Comparison of ENCODE assay signal across 16 cellular contexts in genomic region chr11:115699733-115700132, GRCh38.
DNase-seq lines count a peak whose midpoint lies in the region; ATAC-seq and TF ChIP-seq lines count a peak whose summit lies in the region.
"Had no signal": no experiment of that assay in that cellular context is flagged by ENCODE, and none has a peak within 500 bp of the region (broad histone marks: within the 10 kb centered on the region; RNA-seq: fewer than 3 reads in every experiment).

No MANE protein-coding gene starts in this region.

- dilution Hi-C loops in mammary epithelial cell (cut with HindIII; ENCODE audit: low sequenced_read_pairs): no loop called here

- H3K4me2 ChIP-seq in mammary epithelial cell (ENCODE audit: insufficient read depth, low read depth, low read length): no peak overlapping the region

- ATAC-seq in GM18517 (IDR thresholded peaks at IDR 0.05; ENCODE audit: unreplicated experiment) (no peak), HG02588 (IDR thresholded peaks at IDR 0.05; ENCODE audit: unreplicated experiment) (no peak)
- ATAC-seq: body of pancreas; PC-3; stimulated activated naive CD8-positive, alpha-beta T cell treated with anti-CD3 and anti-CD28 coated beads, Interleukin-15, amount 100 ng/mL, for 72 hours had no signal

- intact Hi-C loops in mammary epithelial cell (cut with micrococcal nuclease): no loop called here

- no peaks in the 10 kb centered on the region for H3K9me3 ChIP-seq in mammary epithelial cell (replicated peaks; ENCODE audit: insufficient read depth, low read length)
- H3K9me3 ChIP-seq: body of pancreas had no signal

- no peaks in the 10 kb centered on the region for H3K79me2 ChIP-seq in mammary epithelial cell (ENCODE audit: insufficient read depth, low read length)

- H3K27me3 ChIP-seq in mammary epithelial cell (ENCODE audit: insufficient read depth, low read length): no peaks in the 10 kb centered on the region
- H3K27me3 ChIP-seq in layer of hippocampus (ENCODE audit: control insufficient read depth, insufficient read depth, low read length): peaks cover 3% of the 10 kb centered on the region
- H3K27me3 ChIP-seq: body of pancreas had no signal

- in situ Hi-C loops in mammary epithelial cell (cut with MboI; ENCODE audit: low sequenced_read_pairs in 2 of 2): no loop called here

- H3K4me1 ChIP-seq in mammary epithelial cell (ENCODE audit: insufficient read depth, low read length): no peaks in the 10 kb centered on the region
- H3K4me1 ChIP-seq: body of pancreas had no signal

- no peaks in the 10 kb centered on the region for H4K20me1 ChIP-seq in mammary epithelial cell (ENCODE audit: insufficient read depth, low read length)

- BruUV-seq in mammary epithelial cell (replicated peaks; lab: Mats Ljungman, UMichigan): no TSS peak

- H3K9ac ChIP-seq in mammary epithelial cell (ENCODE audit: insufficient read depth, low read length): no peak overlapping the region

- no peak for TF ChIP-seq CTCF in mammary epithelial cell (conservative IDR thresholded peaks at IDR 0.05 in 1 of 2, IDR thresholded peaks at IDR 0.05 in 1 of 2; ENCODE audit: extremely low read depth in 1 of 2, insufficient read depth in 1 of 2, low read depth in 1 of 2, low read length in 2 of 2)

- H3K36me3 ChIP-seq in mammary epithelial cell (ENCODE audit: insufficient read depth, low read length): no peaks in the 10 kb centered on the region

- H2AFZ ChIP-seq in mammary epithelial cell (ENCODE audit: low read depth, low read length): peak overlapping the region; percentile 4

- H3K27ac ChIP-seq in mammary epithelial cell (ENCODE audit: insufficient read depth, low read depth, low read length): no peak overlapping the region
- peak overlapping the region; percentile 42 for H3K27ac ChIP-seq in layer of hippocampus (ENCODE audit: low read depth, low read length)
- H3K27ac ChIP-seq: body of pancreas had no signal

- H3K4me3 ChIP-seq in mammary epithelial cell (replicated peaks in 1 of 3; ENCODE audit: insufficient read depth in 1 of 3, low read depth in 2 of 3, low read length in 3 of 3): no peak overlapping the region
- H3K4me3 ChIP-seq: body of pancreas had no signal

- DNase-seq in EL (peak; percentile 8), mammary epithelial cell (no peak), superior temporal gyrus (ENCODE audit: extremely low spot score) (peak; percentile 56), NCI-H2081 treated with DMSO at 0.1 percent for 48 hours (lab: John Stamatoyannopoulos, UW) (no peak)
- DNase-seq in stimulated activated CD4-positive, alpha-beta T cell treated with anti-CD3 and anti-CD28 coated beads, Interleukin-2, amount 100 ng/mL, for 24 hours: no peak
- DNase-seq: activated CD4-positive, alpha-beta T cell treated with anti-CD3 and anti-CD28 coated beads for 48 hours; Karpas-422; mesenchymal stem cell; NCI-H2171 treated with DMSO at 0.1 percent for 48 hours; PC-3; retina; stimulated activated naive CD8-positive, alpha-beta T cell treated with anti-CD3 and anti-CD28 coated beads, Interleukin-15, amount 100 ng/mL, for 72 hours had no signal

- WGBS in mammary epithelial cell (ENCODE audit: low coverage, missing lambda C conversion rate): 36% methylated on average over 3 of the region's 3 CpGs

- CTCF ChIA-PET in mammary epithelial cell (lab: Charles Lee; ENCODE audit: low non-redundant PET): no interaction called here

Comparison
In these comparisons a context has a peak if more than half of its experiments do, and no peak if none do; other contexts are left out.
1. DNase-seq: peak in EL (single experiment) and superior temporal gyrus (single experiment); none in mammary epithelial cell (single experiment), NCI-H2081 treated with DMSO at 0.1 percent for 48 hours (single experiment) and stimulated activated CD4-positive, alpha-beta T cell treated with anti-CD3 and anti-CD28 coated beads, Interleukin-2, amount 100 ng/mL, for 24 hours (0 of 2).